Comparison of ENCODE assay signal across 18 cellular contexts in the genomic region with DNA sequence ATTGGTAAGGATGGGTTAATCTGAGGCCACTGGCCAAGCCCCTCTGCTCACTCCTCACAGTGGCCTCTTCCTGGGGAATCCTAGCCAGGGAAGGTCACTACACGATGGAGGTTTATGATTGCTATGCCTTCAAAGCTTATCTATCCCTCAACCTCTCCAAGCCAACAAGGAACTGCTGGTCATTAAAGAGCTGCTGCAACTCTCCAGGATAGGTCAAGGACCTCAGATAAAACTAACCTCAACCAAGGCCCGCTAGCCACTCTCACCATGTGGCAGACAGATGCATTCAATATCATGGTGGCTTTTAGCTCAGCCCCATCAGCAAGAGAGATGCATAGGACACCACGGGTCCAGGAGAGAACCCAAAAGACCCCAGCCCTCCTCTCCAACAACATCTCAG.
A peak's percentile ranks its signal among the peaks of the same experiment; 100 is the strongest.
DNase-seq lines count a peak whose midpoint lies in the region; ATAC-seq, FAIRE-seq and TF ChIP-seq lines count a peak whose summit lies in the region.
"Had no signal": no experiment of that assay in that cellular context is flagged by ENCODE, and none has a peak within 500 bp of the region (broad histone marks: within the 10 kb centered on the region; RNA-seq: fewer than 3 reads in every experiment).

No MANE protein-coding gene starts in this region.

- no peak for TF ChIP-seq POLR2A in H1 (IDR thresholded peaks at IDR 0.05; ENCODE audit: control extremely low read depth in 1 of 2, low read depth in 2 of 2, low read length in 2 of 2)

- no peak overlapping the region for H4K8ac ChIP-seq in H1 (ENCODE audit: extremely low read depth, insufficient read depth, low read length)

- H3K56ac ChIP-seq in H1 (replicated peaks; ENCODE audit: insufficient read length, low read depth, low read length), result no peak overlapping the region

- H3K36me3 ChIP-seq in GM23338 (ENCODE audit: insufficient read depth) (0 out of 2 replicates have a peak, but pooled peaks cover 3% of the 10 kb centered on the region), H1 (ENCODE audit: control insufficient read depth in 2 of 4, insufficient read depth in 4 of 4, low read length in 3 of 4) (no peaks in the 10 kb centered on the region), GM23248 (ENCODE audit: low read depth) (no peaks in the 10 kb centered on the region)

- no peak for ATAC-seq in GM23338
- no peak for ATAC-seq in HG03457 (IDR thresholded peaks at IDR 0.05; ENCODE audit: unreplicated experiment)
- ATAC-seq: GM12878, HCT116 had no signal

- H3F3A ChIP-seq in GM23338 (replicated peaks; ENCODE audit: low read depth) (no peaks in the 10 kb centered on the region), GM23248 (ENCODE audit: insufficient read depth) (no peaks in the 10 kb centered on the region)

- CTCF ChIA-PET in H1 (lab: Charles Lee; ENCODE audit: partially characterized antibody), result interaction anchor here (0.6 to 1.3 kb wide), 6 partner anchors 8 to 463 kb away, joined by 3 to 6 read pairs (median 4); no protein-coding TSS in a partner anchor

- H3K23me2 ChIP-seq in H1 (ENCODE audit: low read depth, low read length), result no peaks in the 10 kb centered on the region

- H3K9ac ChIP-seq in H1 (replicated peaks in 1 of 4; ENCODE audit: extremely low read depth in 1 of 4, low read depth in 3 of 4, low read length in 3 of 4) (no peak overlapping the region), GM23248 (no peak overlapping the region)

- H2BK120ac ChIP-seq in H1 (replicated peaks; ENCODE audit: low read depth, low read length), result no peak overlapping the region

- no peak for TF ChIP-seq CTCF in GM23338 (conservative IDR thresholded peaks at IDR 0.05; ENCODE audit: low read depth in 2 of 2)
- no peak for TF ChIP-seq CTCF in H1 (IDR thresholded peaks at IDR 0.05; ENCODE audit: control extremely low read depth in 1 of 3, insufficient read depth in 1 of 3, low read depth in 1 of 3, low read length in 3 of 3)
- no peak for TF ChIP-seq CTCF in D721Med (IDR thresholded peaks at IDR 0.05; ENCODE audit: insufficient read depth, missing control alignments)

- no peak overlapping the region for H3K4me3 Mint-ChIP-seq in GM23338
- H3K4me3 Mint-ChIP-seq: CD4-positive, alpha-beta memory T cell had no signal

- no peak for TF ChIP-seq RAD21 in H1 (IDR thresholded peaks at IDR 0.05 in 1 of 2, conservative IDR thresholded peaks at IDR 0.05 in 1 of 2; ENCODE audit: low read depth in 2 of 2, low read length in 2 of 2)

- peaks cover 0 to 2% of the 10 kb centered on the region in 2 experiments; a peak in 1 of 4 replicates for H3K9me3 ChIP-seq in H1 (ENCODE audit: insufficient read depth in 2 of 2, low read depth in 1 of 2, low read length in 1 of 2)
- no peaks in the 10 kb centered on the region for H3K9me3 ChIP-seq in GM23248 (ENCODE audit: low read depth)

- H2BK15ac ChIP-seq in H1 (ENCODE audit: low read length), result no peak overlapping the region

- H4K91ac ChIP-seq in H1 (replicated peaks; ENCODE audit: insufficient read length, low read length), result peak overlapping the region; percentile 18

- peaks cover 13% of the 10 kb centered on the region for H3K36me3 Mint-ChIP-seq in GM23338 (ENCODE audit: low read depth)
- H3K36me3 Mint-ChIP-seq: CD4-positive, alpha-beta memory T cell had no signal

- H4K5ac ChIP-seq in H1 (ENCODE audit: insufficient read length, low read depth, low read length), result no peak overlapping the region

- H3K9me3 Mint-ChIP-seq in GM23338, result peaks cover 7% of the 10 kb centered on the region

- H3K4me1 ChIP-seq in GM23338 (ENCODE audit: insufficient read depth) (peaks cover 14% of the 10 kb centered on the region), H1 (replicated peaks in 1 of 4; ENCODE audit: control insufficient read depth in 3 of 4, insufficient read depth in 4 of 4, low read length in 3 of 4) (peaks cover 0 to 5% (median 0%) of the 10 kb centered on the region in 4 experiments; a peak in 1 of 7 replicates), GM23248 (ENCODE audit: insufficient read depth) (no peaks in the 10 kb centered on the region)

- peak overlapping the region; percentile 87; the same call in 1 of the 2 replicates for H2BK20ac ChIP-seq in H1 (ENCODE audit: low read length)

- WGBS in H1 (ENCODE audit: extremely low coverage in 1 of 2, insufficient coverage in 1 of 2, insufficient read length in 1 of 2, insufficient replicate concordance in 2 of 2, low coverage in 1 of 2, low lambda C conversion rate in 2 of 2, missing lambda C conversion rate in 1 of 2), 2 experiments, result 95% methylated on average over 3 of the region's 3 CpGs; no CpG with 5 or more reads in 1 of the 2 experiments
- 25 to 33% methylated on average over 3 of the region's 3 CpGs for WGBS in GM23248 (ENCODE audit: low coverage in 1 of 2, low lambda C conversion rate in 2 of 2, missing lambda C conversion rate in 2 of 2), 2 experiments

- H3K9me2 ChIP-seq in GM23338 (ENCODE audit: insufficient read depth) (peaks cover 18% of the 10 kb centered on the region), GM23248 (ENCODE audit: insufficient read depth) (no peaks in the 10 kb centered on the region)

- H3K23ac ChIP-seq in H1 (ENCODE audit: insufficient read length), result no peak overlapping the region

- H3K27ac Mint-ChIP-seq in GM23338, result no peak overlapping the region
- H3K27ac Mint-ChIP-seq: CD4-positive, alpha-beta memory T cell had no signal

- no peaks in the 10 kb centered on the region for H3K27me3 Mint-ChIP-seq in GM23338 (ENCODE audit: insufficient read depth, low read depth, poor library complexity)

- H3K4me2 ChIP-seq in GM23338 (peak overlapping the region; percentile 61), H1 (ENCODE audit: insufficient read depth in 1 of 2, low read depth in 2 of 2, low read length in 2 of 2) (no peak overlapping the region; a peak in 1 of 4 replicates), GM23248 (ENCODE audit: unreplicated experiment) (no peak overlapping the region)

- no peak overlapping the region for H3K4me3 ChIP-seq in GM23338
- no peak overlapping the region for H3K4me3 ChIP-seq in H1 (ENCODE audit: extremely low read depth in 1 of 4, insufficient read depth in 2 of 4, low read depth in 3 of 4, low read length in 4 of 4)
- H3K4me3 ChIP-seq in GM23248, result no peak overlapping the region
- H3K4me3 ChIP-seq: GM12878 had no signal

- no peak overlapping the region for H3K14ac ChIP-seq in H1 (ENCODE audit: insufficient read length)

- in situ Hi-C loops in GM23248 (cut with MboI), result loop anchor here (25.0 kb wide), 1 partner anchor 458 kb away; a partner anchor contains a TSS

- no peak overlapping the region for H2BK12ac ChIP-seq in H1 (ENCODE audit: low read depth, low read length)

- no peak for TF ChIP-seq EP300 in H1 (IDR thresholded peaks at IDR 0.05; ENCODE audit: borderline replicate concordance in 1 of 2, low read depth in 2 of 2, low read length in 2 of 2)

- H3K18ac ChIP-seq in H1 (ENCODE audit: extremely low read depth, low read length), result no peak overlapping the region

- H2BK5ac ChIP-seq in H1 (ENCODE audit: low read depth, low read length), result peak overlapping the region; percentile 28; the same call in 1 of the 2 replicates

- H3K79me1 ChIP-seq in H1 (ENCODE audit: low read depth, low read length), result no peaks in the 10 kb centered on the region

- H3K27me3 ChIP-seq in GM23338 (ENCODE audit: insufficient read depth) (no peaks in the 10 kb centered on the region), H1 (replicated peaks in 1 of 4; ENCODE audit: control insufficient read depth in 3 of 4, extremely low read depth in 1 of 4, insufficient read depth in 3 of 4, low read length in 3 of 4) (no peaks in the 10 kb centered on the region), GM23248 (replicated peaks; ENCODE audit: insufficient read depth) (no peaks in the 10 kb centered on the region)

- DNase-seq in GM23338 (ENCODE audit: low spot score) (no peak), OCI-M1 (lab: John Stamatoyannopoulos, UW) (peak; percentile 43), H1 (ENCODE audit: low read depth in 1 of 2, low spot score in 2 of 2) (no peak), D721Med (ENCODE audit: insufficient read length, low spot score) (no peak), GM23248 (no peak)
- DNase-seq: C1 segment of cervical spinal cord; Calu3; CD4-positive, alpha-beta memory T cell; COR-L47; DMS153; DND-41; GOT3; H7 had no signal

- FAIRE-seq in H1 (lab: Jason Lieb, UNC) (no peak), D721Med (lab: Jason Lieb, UNC) (no peak)
- FAIRE-seq: G401.6, GM12878, GM19239 had no signal

- H3K27ac ChIP-seq in GM23338 (ENCODE audit: low read depth), result no peak overlapping the region
- no peak overlapping the region for H3K27ac ChIP-seq in H1 (ENCODE audit: low read depth, low read length)
- no peak overlapping the region for H3K27ac ChIP-seq in GM23248

- peaks cover 10% of the 10 kb centered on the region for H3K4me1 Mint-ChIP-seq in GM23338
- H3K4me1 Mint-ChIP-seq: CD4-positive, alpha-beta memory T cell had no signal

- H4K20me1 ChIP-seq in GM23338 (replicated peaks; ENCODE audit: insufficient read depth) (no peaks in the 10 kb centered on the region), H1 (replicated peaks in 1 of 2; ENCODE audit: control insufficient read depth in 1 of 2, insufficient read depth in 2 of 2, low read length in 2 of 2) (no peaks in the 10 kb centered on the region), GM23248 (ENCODE audit: insufficient read depth) (no peaks in the 10 kb centered on the region)

- no peaks in the 10 kb centered on the region for H3K79me2 ChIP-seq in GM23338 (replicated peaks; ENCODE audit: insufficient read depth)
- no peaks in the 10 kb centered on the region for H3K79me2 ChIP-seq in H1 (ENCODE audit: control insufficient read depth in 1 of 2, insufficient read depth in 2 of 2, low read length in 2 of 2)
- no peaks in the 10 kb centered on the region for H3K79me2 ChIP-seq in GM23248 (ENCODE audit: insufficient read depth)

- POLR2A ChIA-PET in H1 (lab: Charles Lee; ENCODE audit: partially characterized antibody), result interaction anchor here (1.0 kb wide), 1 partner anchor 9 kb away, joined by 3 read pairs; no protein-coding TSS in a partner anchor

- H2AFZ ChIP-seq in GM23338, result no peak overlapping the region
- no peak overlapping the region for H2AFZ ChIP-seq in H1 (ENCODE audit: low read length)
- H2AFZ ChIP-seq in GM23248, result no peak overlapping the region

- no peak overlapping the region for H2AK5ac ChIP-seq in H1 (ENCODE audit: low read depth, low read length)

- H3K4ac ChIP-seq in H1 (replicated peaks; ENCODE audit: insufficient read length, low read depth, low read length), result peak overlapping the region; percentile 27

TF ChIP-seq in GM23338, 12 proteins besides CTCF, POLR2A, EP300 and RAD21 (continues in another document):
- no peak for TF ChIP-seq EZH2phosphoT487 (IDR thresholded peaks at IDR 0.05; ENCODE audit: unreplicated experiment)
- TF ChIP-seq NANOG (IDR thresholded peaks at IDR 0.05; ENCODE audit: borderline replicate concordance), result no peak
- no peak for TF ChIP-seq ZNF331 (CRISPR knock-in tag; IDR thresholded peaks at IDR 0.05; ENCODE audit: low read depth)
- TF ChIP-seq ZNF114 (CRISPR knock-in tag; IDR thresholded peaks at IDR 0.05), result no peak

TF ChIP-seq in H1, 55 proteins besides CTCF, POLR2A, EP300 and RAD21 (continues in another document):
- TF ChIP-seq, protein P1, sequence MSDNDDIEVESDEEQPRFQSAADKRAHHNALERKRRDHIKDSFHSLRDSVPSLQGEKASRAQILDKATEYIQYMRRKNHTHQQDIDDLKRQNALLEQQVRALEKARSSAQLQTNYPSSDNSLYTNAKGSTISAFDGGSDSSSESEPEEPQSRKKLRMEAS (IDR thresholded peaks at IDR 0.05), result no peak
- TF ChIP-seq RNF2 (IDR thresholded peaks at IDR 0.05; ENCODE audit: borderline replicate concordance, low read depth, low read length, missing control alignments, poor library complexity, severe bottlenecking) (no peak), BACH1 (IDR thresholded peaks at IDR 0.05; ENCODE audit: low read length) (no peak)
